ENCODE assay signal across 8 cellular contexts in the genomic region with DNA sequence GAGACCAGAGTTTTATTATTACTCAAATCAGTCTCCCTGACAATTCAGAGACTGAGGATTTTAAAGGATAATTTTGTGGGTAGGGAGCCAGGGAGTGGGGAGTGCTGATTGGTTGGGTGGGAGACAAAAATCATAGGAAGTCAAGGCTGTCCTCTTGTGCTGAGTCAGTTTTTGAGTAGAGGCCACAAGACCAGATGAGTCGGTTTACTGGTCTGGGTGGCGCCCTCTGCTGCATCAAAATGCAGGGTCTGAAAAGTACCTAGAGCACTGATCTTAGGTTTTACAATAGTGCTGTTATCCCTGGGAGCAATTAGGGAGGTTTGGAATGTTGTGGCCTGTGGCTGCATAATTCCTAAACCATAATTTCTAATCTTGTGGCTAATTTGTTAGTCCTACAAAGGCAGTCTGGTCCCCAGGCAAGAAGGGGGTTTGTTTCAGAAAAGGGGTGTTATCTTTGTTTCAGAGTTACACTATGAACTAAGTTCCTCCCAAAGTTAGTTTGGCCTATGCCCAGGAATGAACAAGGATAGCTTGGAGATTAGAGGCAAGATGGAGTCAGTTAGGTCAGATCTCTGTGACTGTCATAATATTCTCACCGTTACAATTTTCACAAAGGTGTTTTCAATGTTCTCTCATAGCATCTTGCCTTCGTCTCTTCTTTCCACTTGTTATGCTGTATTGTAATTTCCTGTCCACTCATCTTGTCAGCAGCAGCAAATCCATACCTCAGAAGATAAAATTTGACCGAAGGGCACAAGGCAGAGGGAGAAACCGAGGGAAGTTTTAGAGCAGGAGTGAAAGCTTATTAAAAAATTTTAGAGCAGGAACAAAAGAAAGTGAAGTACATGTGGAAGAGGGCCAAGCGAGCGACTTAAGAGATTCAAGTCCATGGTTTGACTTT. TPM values are rescaled to one million over a fixed set of nuclear protein-coding genes. Genes with fewer than 3 reads are reported as not detected.
DNase-seq lines count a peak whose midpoint lies in the region; ATAC-seq and TF ChIP-seq lines count a peak whose summit lies in the region.

No MANE protein-coding gene starts in this region.

- peak overlapping the region; percentile 63 for H2AFZ ChIP-seq in GM23338

- H3K4me2 ChIP-seq in GM23338, result no peak overlapping the region

- H3K9ac ChIP-seq in colonic mucosa (ENCODE audit: low read depth in 2 of 2, low read length in 2 of 2), result peak overlapping the region; percentile 18 to 71

- peaks cover 38% of the 10 kb centered on the region for H3K4me1 ChIP-seq in GM23338 (ENCODE audit: insufficient read depth)
- peaks cover 24% of the 10 kb centered on the region for H3K4me1 ChIP-seq in colonic mucosa
- H3K4me1 ChIP-seq in lower lobe of right lung, result peaks cover 62% of the 10 kb centered on the region

- peak; percentile 79 to 85 for TF ChIP-seq CTCF in GM23338 (conservative IDR thresholded peaks at IDR 0.05; ENCODE audit: low read depth in 2 of 2)
- peak; percentile 43 for TF ChIP-seq CTCF in colonic mucosa (IDR thresholded peaks at IDR 0.05)
- TF ChIP-seq CTCF in lower lobe of right lung (IDR thresholded peaks at IDR 0.05), result peak; percentile 45

- peaks cover 51% of the 10 kb centered on the region for H3K4me1 Mint-ChIP-seq in GM23338

- no peaks in the 10 kb centered on the region for H3K27me3 ChIP-seq in GM23338 (ENCODE audit: insufficient read depth)
- H3K27me3 ChIP-seq in colonic mucosa, result no peaks in the 10 kb centered on the region
- H3K27me3 ChIP-seq in lower lobe of right lung (ENCODE audit: low read depth), result no peaks in the 10 kb centered on the region

- H3K79me2 ChIP-seq in GM23338 (replicated peaks; ENCODE audit: insufficient read depth), result no peaks in the 10 kb centered on the region

- intact Hi-C loops in colonic mucosa (cut with DNase I) (no loop called here), lower lobe of right lung (cut with DNase I) (loop anchor here (10.0 kb wide), 1 partner anchor 63 kb away; a partner anchor contains a TSS)

- H3K27ac Mint-ChIP-seq in GM23338, result peak overlapping the region; percentile 86

- H3K9me3 ChIP-seq in colonic mucosa, result no peaks in the 10 kb centered on the region
- H3K9me3 ChIP-seq in lower lobe of right lung, result no peaks in the 10 kb centered on the region

- no peaks in the 10 kb centered on the region for H3F3A ChIP-seq in GM23338 (replicated peaks; ENCODE audit: low read depth)

- H3K4me3 Mint-ChIP-seq in GM23338, result no peak overlapping the region

- no peaks in the 10 kb centered on the region for H4K20me1 ChIP-seq in GM23338 (replicated peaks; ENCODE audit: insufficient read depth)

- H3K27me3 Mint-ChIP-seq in GM23338 (ENCODE audit: insufficient read depth, low read depth, poor library complexity), result no peaks in the 10 kb centered on the region

- DNase-seq in DMS114 treated with DMSO at 0.1 percent for 48 hours (lab: John Stamatoyannopoulos, UW; ENCODE audit: unreplicated experiment), result peak; percentile 37
- peak; percentile 86 for DNase-seq in GM23338 (ENCODE audit: low spot score)
- DNase-seq in NCI-H1092 (lab: John Stamatoyannopoulos, UW), result peak; percentile 5
- DNase-seq in activated CD4-positive, CD25-positive, alpha-beta regulatory T cell treated with anti-CD3 and anti-CD28 coated beads, Interleukin-2, amount 50 U/mL, for 16 hours (ENCODE audit: low read depth, low spot score), result peak; percentile 24
- peak; percentile 88 for DNase-seq in colonic mucosa
- DNase-seq in lower lobe of right lung, result peak; percentile 70
- DNase-seq in stimulated activated CD8-positive, alpha-beta memory T cell treated with anti-CD3 and anti-CD28 coated beads, Interleukin-4, amount 100 ng/mL, for 24 hours (ENCODE audit: low read depth), result peak; percentile 47
- no peak for DNase-seq in putamen (ENCODE audit: low spot score)

- H3K9me3 Mint-ChIP-seq in GM23338, result no peaks in the 10 kb centered on the region

- H3K27ac ChIP-seq in GM23338 (ENCODE audit: low read depth), result no peak overlapping the region
- peak overlapping the region; percentile 81 for H3K27ac ChIP-seq in colonic mucosa
- peak overlapping the region; percentile 76 for H3K27ac ChIP-seq in lower lobe of right lung

- no peak overlapping the region for H3K4me3 ChIP-seq in GM23338
- no peak overlapping the region for H3K4me3 ChIP-seq in colonic mucosa
- peak overlapping the region; percentile 29 for H3K4me3 ChIP-seq in lower lobe of right lung

- H3K36me3 Mint-ChIP-seq in GM23338 (ENCODE audit: low read depth), result no peaks in the 10 kb centered on the region

- ATAC-seq in GM23338, result peak; percentile 92
- peak; percentile 48 to 54 for ATAC-seq in lower lobe of right lung

- no peaks in the 10 kb centered on the region for H3K9me2 ChIP-seq in GM23338 (ENCODE audit: insufficient read depth)

- H3K36me3 ChIP-seq in GM23338 (ENCODE audit: insufficient read depth) (no peaks in the 10 kb centered on the region), colonic mucosa (no peaks in the 10 kb centered on the region), lower lobe of right lung (no peaks in the 10 kb centered on the region)

TF ChIP-seq in GM23338, 12 proteins besides CTCF, POLR2A, EP300 and RAD21 (continues in another document):
- no peak for TF ChIP-seq NANOG (IDR thresholded peaks at IDR 0.05; ENCODE audit: borderline replicate concordance)
- no peak for TF ChIP-seq POLR2AphosphoS5 (IDR thresholded peaks at IDR 0.05; ENCODE audit: low read depth)
- no peak for TF ChIP-seq EZH2phosphoT487 (IDR thresholded peaks at IDR 0.05; ENCODE audit: unreplicated experiment)
- no peak for TF ChIP-seq ZNF331 (CRISPR knock-in tag; IDR thresholded peaks at IDR 0.05; ENCODE audit: low read depth)
- no peak for TF ChIP-seq JUNB (IDR thresholded peaks at IDR 0.05; ENCODE audit: unreplicated experiment)
- TF ChIP-seq, protein P1, sequence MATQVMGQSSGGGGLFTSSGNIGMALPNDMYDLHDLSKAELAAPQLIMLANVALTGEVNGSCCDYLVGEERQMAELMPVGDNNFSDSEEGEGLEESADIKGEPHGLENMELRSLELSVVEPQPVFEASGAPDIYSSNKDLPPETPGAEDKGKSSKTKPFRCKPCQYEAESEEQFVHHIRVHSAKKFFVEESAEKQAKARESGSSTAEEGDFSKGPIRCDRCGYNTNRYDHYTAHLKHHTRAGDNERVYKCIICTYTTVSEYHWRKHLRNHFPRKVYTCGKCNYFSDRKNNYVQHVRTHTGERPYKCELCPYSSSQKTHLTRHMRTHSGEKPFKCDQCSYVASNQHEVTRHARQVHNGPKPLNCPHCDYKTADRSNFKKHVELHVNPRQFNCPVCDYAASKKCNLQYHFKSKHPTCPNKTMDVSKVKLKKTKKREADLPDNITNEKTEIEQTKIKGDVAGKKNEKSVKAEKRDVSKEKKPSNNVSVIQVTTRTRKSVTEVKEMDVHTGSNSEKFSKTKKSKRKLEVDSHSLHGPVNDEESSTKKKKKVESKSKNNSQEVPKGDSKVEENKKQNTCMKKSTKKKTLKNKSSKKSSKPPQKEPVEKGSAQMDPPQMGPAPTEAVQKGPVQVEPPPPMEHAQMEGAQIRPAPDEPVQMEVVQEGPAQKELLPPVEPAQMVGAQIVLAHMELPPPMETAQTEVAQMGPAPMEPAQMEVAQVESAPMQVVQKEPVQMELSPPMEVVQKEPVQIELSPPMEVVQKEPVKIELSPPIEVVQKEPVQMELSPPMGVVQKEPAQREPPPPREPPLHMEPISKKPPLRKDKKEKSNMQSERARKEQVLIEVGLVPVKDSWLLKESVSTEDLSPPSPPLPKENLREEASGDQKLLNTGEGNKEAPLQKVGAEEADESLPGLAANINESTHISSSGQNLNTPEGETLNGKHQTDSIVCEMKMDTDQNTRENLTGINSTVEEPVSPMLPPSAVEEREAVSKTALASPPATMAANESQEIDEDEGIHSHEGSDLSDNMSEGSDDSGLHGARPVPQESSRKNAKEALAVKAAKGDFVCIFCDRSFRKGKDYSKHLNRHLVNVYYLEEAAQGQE (IDR thresholded peaks at IDR 0.05; ENCODE audit: unreplicated experiment), result no peak

RNA-seq across cellular contexts. Expression of a gene that starts 59.2 kb away (rescaled TPM):
- 82.1 and 101 TPM in 2 replicates for total RNA-seq in GM23338 (2014; rRNA removed; shearing (Covaris generic))
- 66.3 and 71.7 TPM in 2 replicates for polyA plus RNA-seq in GM23338 (2016; fragmentation: Nextera tagmentation; extraction: Ambion mirVana)
- total RNA-seq in colonic mucosa (100 to 1,000 TPM; 127 to 183 TPM), lower lobe of right lung (79.2 TPM)
